2 cellular contexts compared by ENCODE assay signal in genomic region chr1:33041026-33041425, GRCh38.
TF ChIP-seq lines count a peak whose summit lies in the region.

No MANE protein-coding gene starts in this region.

TF ChIP-seq in GM12878, 131 proteins besides CTCF, POLR2A, EP300 and RAD21:
- TF ChIP-seq PKNOX1 (IDR thresholded peaks at IDR 0.05) = peak; percentile 30; the same call in 1 of the 2 replicates
- TF ChIP-seq BCL3 (IDR thresholded peaks at IDR 0.05; ENCODE audit: borderline replicate concordance, insufficient read depth, low read depth, low read length, poor library complexity, severe bottlenecking) = no peak

TF ChIP-seq in HepG2, 621 proteins besides CTCF, POLR2A, EP300 and RAD21:
- TF ChIP-seq SKI (IDR thresholded peaks at IDR 0.05; ENCODE audit: partially characterized antibody) (no peak), ARID5B (CRISPR knock-in tag; IDR thresholded peaks at IDR 0.05) (no peak), ZNF362 (CRISPR knock-in tag; IDR thresholded peaks at IDR 0.05; ENCODE audit: borderline replicate concordance) (peak; percentile 71; the same call in 1 of the 2 replicates), HNRNPL (IDR thresholded peaks at IDR 0.05; ENCODE audit: low read depth, low read length) (no peak), ZNF775 (CRISPR knock-in tag; IDR thresholded peaks at IDR 0.05; ENCODE audit: borderline replicate concordance) (no peak), RBM39 (IDR thresholded peaks at IDR 0.05; ENCODE audit: low read depth, low read length, poor library complexity, severe bottlenecking) (no peak), ZNF331 (CRISPR knock-in tag; IDR thresholded peaks at IDR 0.05) (no peak), FOXC1 (CRISPR knock-in tag; IDR thresholded peaks at IDR 0.05; ENCODE audit: borderline replicate concordance) (no peak), SPEN (CRISPR knock-in tag; IDR thresholded peaks at IDR 0.05; ENCODE audit: low read depth) (no peak), TCF12 (IDR thresholded peaks at IDR 0.05) (no peak), TCF12 (CRISPR knock-in tag; IDR thresholded peaks at IDR 0.05) (no peak), HMGA1 (CRISPR knock-in tag; conservative IDR thresholded peaks at IDR 0.05) (no peak), ADNP (CRISPR knock-in tag; IDR thresholded peaks at IDR 0.05) (no peak), ELF1 (CRISPR knock-in tag; IDR thresholded peaks at IDR 0.05) (no peak), ZNF503 (CRISPR knock-in tag; IDR thresholded peaks at IDR 0.05) (no peak), NR2F2 (IDR thresholded peaks at IDR 0.05; ENCODE audit: borderline replicate concordance, low read depth) (no peak), GLMP (CRISPR knock-in tag; IDR thresholded peaks at IDR 0.05; ENCODE audit: borderline replicate concordance) (no peak), ZEB1 (IDR thresholded peaks at IDR 0.05; ENCODE audit: insufficient replicate concordance, low read depth) (peak; percentile 77), CEBPB (IDR thresholded peaks at IDR 0.05; ENCODE audit: borderline replicate concordance, low read depth, low read length) (peak; percentile 40; the same call in 1 of the 2 replicates), ZNF124 (CRISPR knock-in tag; IDR thresholded peaks at IDR 0.05) (no peak), ZNF614 (CRISPR knock-in tag; IDR thresholded peaks at IDR 0.05; ENCODE audit: borderline replicate concordance) (no peak), HDAC6 (IDR thresholded peaks at IDR 0.05; ENCODE audit: low read depth, low read length) (no peak), ISX (CRISPR knock-in tag; conservative IDR thresholded peaks at IDR 0.05) (no peak), ZNF570 (CRISPR knock-in tag; IDR thresholded peaks at IDR 0.05; ENCODE audit: borderline replicate concordance) (no peak), TBX2 (CRISPR knock-in tag; IDR thresholded peaks at IDR 0.05; ENCODE audit: borderline replicate concordance) (0 out of 2 replicates have a peak, but pooled peaks have one; percentile 29), STAT5B (CRISPR knock-in tag; IDR thresholded peaks at IDR 0.05) (no peak), RARA (CRISPR knock-in tag; IDR thresholded peaks at IDR 0.05) (0 out of 2 replicates have a peak, but pooled peaks have one; percentile 42), HINFP (CRISPR knock-in tag; IDR thresholded peaks at IDR 0.05; ENCODE audit: low read depth) (no peak), NBN (conservative IDR thresholded peaks at IDR 0.05) (no peak), TOE1 (CRISPR knock-in tag; IDR thresholded peaks at IDR 0.05) (no peak), NCOA1 (CRISPR knock-in tag; IDR thresholded peaks at IDR 0.05) (no peak), MAF1 (CRISPR knock-in tag; IDR thresholded peaks at IDR 0.05; ENCODE audit: borderline replicate concordance) (no peak), BHLHE40 (IDR thresholded peaks at IDR 0.05; ENCODE audit: low read length) (peak; percentile 70), ZNF557 (CRISPR knock-in tag; IDR thresholded peaks at IDR 0.05) (no peak), TEAD3 (CRISPR knock-in tag; optimal IDR thresholded peaks at IDR 0.05; ENCODE audit: borderline replicate concordance) (peak; percentile 44), SOX5 (CRISPR knock-in tag; IDR thresholded peaks at IDR 0.05; ENCODE audit: borderline replicate concordance) (no peak), SOX13 (IDR thresholded peaks at IDR 0.05) (no peak), SOX13 (CRISPR knock-in tag; conservative IDR thresholded peaks at IDR 0.05 in 1 of 2, IDR thresholded peaks at IDR 0.05 in 1 of 2) (peak in 1 of 2 experiments; percentile 15; a peak in 1 of 4 replicates), ZNF670 (CRISPR knock-in tag; IDR thresholded peaks at IDR 0.05; ENCODE audit: borderline replicate concordance) (no peak), REST (IDR thresholded peaks at IDR 0.05; ENCODE audit: borderline replicate concordance in 1 of 2, low read depth in 1 of 2, low read length in 2 of 2) (no peak), ZNF451 (CRISPR knock-in tag; IDR thresholded peaks at IDR 0.05) (no peak), PBX2 (CRISPR knock-in tag; IDR thresholded peaks at IDR 0.05) (0 out of 2 replicates have a peak, but pooled peaks have one; percentile 26), ZNF644 (CRISPR knock-in tag; IDR thresholded peaks at IDR 0.05; ENCODE audit: low read depth) (0 out of 2 replicates have a peak, but pooled peaks have one; percentile 35), HNF4A (CRISPR knock-in tag; IDR thresholded peaks at IDR 0.05) (peak; percentile 46), RFX5 (IDR thresholded peaks at IDR 0.05; ENCODE audit: low read depth, low read length) (no peak), USF2 (IDR thresholded peaks at IDR 0.05; ENCODE audit: low read depth, low read length) (no peak; the same call in 1 of the 2 replicates), USF2 (CRISPR knock-in tag; IDR thresholded peaks at IDR 0.05; ENCODE audit: borderline replicate concordance) (peak; percentile 24; the same call in 1 of the 2 replicates), NR2F6 (IDR thresholded peaks at IDR 0.05) (no peak), NR2F6 (CRISPR knock-in tag; IDR thresholded peaks at IDR 0.05) (peak; percentile 10; the same call in 1 of the 2 replicates), FOSL2 (CRISPR knock-in tag; IDR thresholded peaks at IDR 0.05) (0 out of 2 replicates have a peak, but pooled peaks have one; percentile 13), BCL6 (CRISPR knock-in tag; IDR thresholded peaks at IDR 0.05) (peak; percentile 29; the same call in 1 of the 2 replicates)
